27 cellular contexts compared by ENCODE assay signal in genomic region chr15:80449825-80450224, GRCh38. TPM values are rescaled to one million over a fixed set of nuclear protein-coding genes. Genes with fewer than 3 reads are reported as not detected.
"Had no signal": no experiment of that assay in that cellular context is flagged by ENCODE, and none has a peak within 500 bp of the region (broad histone marks: within the 10 kb centered on the region; RNA-seq: fewer than 3 reads in every experiment).

No MANE protein-coding gene starts in this region.

- H3K27ac ChIP-seq: heart left ventricle, left ventricle myocardium inferior, pancreas, prostate gland, skin epidermis, stomach, thoracic aorta, tibial nerve had no signal

- H3K4me3 ChIP-seq: heart left ventricle, left ventricle myocardium inferior, lung, mucosa of descending colon, pancreas, prostate gland, skin epidermis, stomach, thoracic aorta, tibial nerve had no signal

- H3K27me3 ChIP-seq: pancreas, stomach, tibial nerve had no signal

- H3K36me3 ChIP-seq: heart left ventricle, left ventricle myocardium inferior, pancreas, prostate gland, thoracic aorta, tibial nerve had no signal

- H3K9me3 ChIP-seq: heart left ventricle, left ventricle myocardium inferior, mucosa of descending colon, pancreas, prostate gland, stomach, thoracic aorta, tibial nerve had no signal

- ATAC-seq: heart left ventricle; left colon; mucosa of descending colon; naive thymus-derived CD4-positive, alpha-beta T cell; natural killer cell treated with Interleukin-12 subunit alpha and Interleukin-12 subunit beta and Interleukin-15 and Interleukin-18, amount 100 ng/mL, for 72 hours; pancreas; right cardiac atrium; sciatic nerve; stimulated activated naive B cell treated with anti-CD40 and anti-IgM and Interleukin-4, amounts not matched to agents 10 μg/mL and 1 μg/mL and 100 μg/mL, for 72 hours; stimulated activated naive CD8-positive, alpha-beta T cell treated with anti-CD3 and anti-CD28 coated beads, Interleukin-15, Interleukin-2, amounts not matched to agents 100 U/mL and 50 U/mL, for 24 hours had no signal

- DNase-seq: heart left ventricle; hypothalamus; immature natural killer cell; kidney; left colon; left ventricle myocardium inferior; midbrain; mucosa of descending colon; naive thymus-derived CD4-positive, alpha-beta T cell; pancreas; posterior cingulate gyrus; retina; right cardiac atrium; stimulated activated CD4-positive, alpha-beta T cell treated with anti-CD3 and anti-CD28 coated beads, Interleukin-12 subunit alpha, Interleukin-12 subunit beta, amount 100 ng/mL, for 4 hours; stimulated activated CD4-positive, alpha-beta T cell treated with anti-CD3 and anti-CD28 coated beads, Interleukin-15, amount 100 ng/mL, for 24 hours; stimulated activated CD4-positive, alpha-beta T cell treated with anti-CD3 and anti-CD28 coated beads, Interleukin-2, amount 100 ng/mL, for 24 hours; stimulated activated CD4-positive, alpha-beta T cell treated with anti-CD3 and anti-CD28 coated beads, Interleukin-4, amount 100 ng/mL, for 1 hour; stimulated activated naive B cell treated with anti-CD40 and anti-IgM and Interleukin-4, amounts not matched to agents 10 μg/mL and 1 μg/mL and 100 μg/mL, for 72 hours; stimulated activated naive CD8-positive, alpha-beta T cell treated with anti-CD3 and anti-CD28 coated beads, Interleukin-15, Interleukin-2, amounts not matched to agents 100 U/mL and 50 U/mL, for 24 hours; stomach had no signal

- H3K4me1 ChIP-seq: heart left ventricle, left ventricle myocardium inferior, prostate gland, tibial nerve had no signal

RNA-seq across cellular contexts. Expression of gene ARNT2, which starts 45.6 kb away (rescaled TPM):
- total RNA-seq: naive thymus-derived CD4-positive, alpha-beta T cell; natural killer cell treated with Interleukin-12 subunit alpha and Interleukin-12 subunit beta and Interleukin-15 and Interleukin-18, amount 100 ng/mL, for 72 hours had no signal
- polyA plus RNA-seq: immature natural killer cell; naive thymus-derived CD4-positive, alpha-beta T cell had no signal
